In the genomic region with DNA sequence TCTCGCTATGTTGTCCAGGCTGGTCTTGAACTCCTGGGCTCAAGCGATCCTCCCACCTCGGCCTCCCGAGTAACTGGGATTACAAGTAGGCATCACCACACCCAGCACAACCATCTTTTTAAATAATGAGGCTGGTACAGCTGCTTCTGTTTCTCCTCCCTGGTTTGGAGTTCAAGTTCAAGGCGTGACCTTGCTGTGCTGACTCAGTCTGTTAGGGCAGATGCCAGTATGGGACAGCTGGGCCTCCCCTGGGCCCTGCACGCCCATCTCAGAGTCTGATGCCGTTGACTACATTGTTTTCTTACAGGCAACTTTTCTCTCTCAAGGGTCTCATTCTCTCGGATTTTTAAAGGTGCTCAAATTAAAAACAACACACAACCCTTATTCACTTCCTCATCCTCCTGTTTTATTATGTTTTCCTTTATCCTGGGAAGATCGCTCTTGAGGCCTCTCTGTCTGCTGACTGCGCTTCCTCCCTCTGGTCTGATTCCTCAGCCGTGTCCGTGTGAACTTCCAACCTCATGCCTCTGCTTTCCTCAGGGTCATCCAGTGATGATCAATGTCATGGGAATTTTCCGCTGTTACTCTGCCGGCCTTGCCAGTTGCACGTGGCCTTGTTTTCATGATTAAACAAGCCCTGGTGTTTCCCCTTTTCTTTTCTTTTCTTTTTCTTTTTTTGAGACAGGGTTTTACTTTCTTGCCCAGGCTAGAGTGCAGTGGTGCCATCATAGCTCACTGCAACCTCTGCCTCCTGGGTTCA, we compare ENCODE assay signal across 11 cellular contexts. TPM values are rescaled to one million over a fixed set of nuclear protein-coding genes. Genes with fewer than 3 reads are reported as not detected.
DNase-seq lines count a peak whose midpoint lies in the region; FAIRE-seq and TF ChIP-seq lines count a peak whose summit lies in the region.
"Not testable (repeated sequence)": the region's sequence is repeated elsewhere in the genome, so short reads cannot be mapped to it uniquely, and the experiment has no call there.
"Had no signal": no experiment of that assay in that cellular context is flagged by ENCODE, and none has a peak within 500 bp of the region (broad histone marks: within the 10 kb centered on the region; RNA-seq: fewer than 3 reads in every experiment).

No MANE protein-coding gene starts in this region.

- CTCF ChIA-PET in Calu3 (lab: Charles Lee), result not testable (repeated sequence)

- 32 to 44% (median 41%) methylated on average over 3 to 8 of the region's 15 CpGs; no CpG with 5 or more reads in 1 of the 4 donors for WGBS in adrenal gland, 4 donors

- not testable (repeated sequence) for H3K9me3 Mint-ChIP-seq in Calu3 (ENCODE audit: low read depth, unreplicated experiment)

- not testable (repeated sequence) for BruUV-seq in Calu3 (replicated peaks; lab: Mats Ljungman, UMichigan)

- not testable (repeated sequence) for H3K4me1 ChIP-seq in adrenal gland (replicated peaks in 1 of 2)

- not testable (repeated sequence) for H3K27me3 ChIP-seq in adrenal gland; kidney epithelial cell (ENCODE audit: control insufficient read depth, insufficient read depth, low read length)

- H3K4me3 ChIP-seq in adrenal gland; fibroblast of villous mesenchyme (ENCODE audit: low read depth, low read length); kidney epithelial cell (ENCODE audit: low read depth, low read length): not testable (repeated sequence)

- not testable (repeated sequence) for DNase-seq in Calu3; HTR-8/SVneo (ENCODE audit: insufficient read length, low spot score)
- DNase-seq in adrenal gland (peak in 6 of 7 donors; percentile 47 to 88 (median 76)), dermis microvascular lymphatic vessel endothelial cell (ENCODE audit: low read depth in 2 of 2) (peak; percentile 78 to 95), fibroblast of villous mesenchyme (ENCODE audit: low read depth) (peak; percentile 81), kidney epithelial cell (ENCODE audit: low read depth) (peak; percentile 12), non-pigmented ciliary epithelial cell (ENCODE audit: low read depth) (peak; percentile 0), smooth muscle cell of the brain vasculature (ENCODE audit: low read depth, low spot score) (peak; percentile 1)

- H3K27ac Mint-ChIP-seq in Calu3 (ENCODE audit: unreplicated experiment), result peak overlapping the region; percentile 61

- peak overlapping the region in 1 of 5 donors; percentile 64 for H3K27ac ChIP-seq in adrenal gland

- H3K27me3 Mint-ChIP-seq in Calu3 (ENCODE audit: unreplicated experiment), result not testable (repeated sequence)

- not testable (repeated sequence) for H3K4me3 Mint-ChIP-seq in Calu3 (ENCODE audit: low read depth, unreplicated experiment)

- H3K36me3 Mint-ChIP-seq in Calu3 (ENCODE audit: insufficient read depth, unreplicated experiment), result not testable (repeated sequence)

- TF ChIP-seq CTCF in Calu3 (IDR thresholded peaks at IDR 0.05; ENCODE audit: unreplicated experiment); adrenal gland (IDR thresholded peaks at IDR 0.05); fibroblast of villous mesenchyme (IDR thresholded peaks at IDR 0.05; ENCODE audit: insufficient read depth, low read depth, low read length); kidney epithelial cell (IDR thresholded peaks at IDR 0.05; ENCODE audit: insufficient read depth, low read length, poor library complexity, severe bottlenecking): not testable (repeated sequence)

- not testable (repeated sequence) for H3K9me3 ChIP-seq in adrenal gland (replicated peaks in 1 of 3)

- not testable (repeated sequence) for H3K36me3 ChIP-seq in adrenal gland (replicated peaks in 1 of 2); kidney epithelial cell (ENCODE audit: control insufficient read depth, insufficient read depth, low read length)

- H3K4me1 Mint-ChIP-seq in Calu3 (ENCODE audit: low read depth, unreplicated experiment), result not testable (repeated sequence)

- TF ChIP-seq POLR2A in adrenal gland (IDR thresholded peaks at IDR 0.05), result not testable (repeated sequence)

- intact Hi-C loops in Calu3 (cut with micrococcal nuclease; ENCODE audit: unreplicated experiment); adrenal gland (cut with DNase I): not testable (repeated sequence)

- peak; percentile 88 for FAIRE-seq in HTR-8/SVneo (lab: Jason Lieb, UNC)

RNA-seq across cellular contexts. Expression of a gene that starts 33.8 kb away (rescaled TPM):
- 108 and 111 TPM in 2 replicates for total RNA-seq in Calu3 (2022)
- total RNA-seq in adrenal gland, result 100 to 1,000 TPM in 1 of 8 donors, 10 to 100 TPM in 7; 16.4 to 105 (median 60.9) TPM
- 100 to 1,000 TPM in 1 of 3 donors, 10 to 100 TPM in 2; 65.8 to 139 (median 72.4) TPM for polyA plus RNA-seq in adrenal gland
- 34.1 and 42.4 TPM in 2 replicates for total RNA-seq in dermis microvascular lymphatic vessel endothelial cell
- 48.8 and 61.2 TPM in 2 replicates for total RNA-seq in fibroblast of villous mesenchyme
- total RNA-seq in kidney epithelial cell, result 29.2 TPM in 2 replicates

RNA-seq across cellular contexts. Expression of a gene that starts 38.4 kb away (rescaled TPM):
- total RNA-seq in Calu3 (2022) (0.29 and 0.71 TPM in 2 replicates), adrenal gland (1 to 10 TPM in 1 of 8 donors, under 1 TPM in 2, not detected in 5; 0.19 to 1.2 (median 0.29) TPM), dermis microvascular lymphatic vessel endothelial cell (0.39 and 2.3 TPM in 2 replicates), fibroblast of villous mesenchyme (0.32 and 0.43 TPM in 2 replicates), kidney epithelial cell (0.96 TPM in 1 of 2 replicates, not detected in the other)
- under 1 TPM; 0.24 to 0.64 (median 0.44) TPM for polyA plus RNA-seq in adrenal gland
- total RNA-seq: activated T-helper 2 cell treated with anti-CD3 and anti-CD28 coated beads, Interferon-gamma antibody, Interleukin-2, Interleukin-4, amounts not matched to agents 10 μg/mL and 5 μg/mL and 100 μg/mL, durations not matched to agents 14 hours and 24 hours and 36 hours; ascending aorta; thoracic aorta had no signal
